Comparison of ENCODE assay signal across 8 cellular contexts in genomic region chr10:931326-932318, GRCh38. TPM values are rescaled to one million over a fixed set of nuclear protein-coding genes. Genes with fewer than 3 reads are reported as not detected.
DNase-seq lines count a peak whose midpoint lies in the region; ATAC-seq lines count a peak whose summit lies in the region.

Gene LARP4B (minus strand): TSS chr10:931705. CDS start chr10:885721, 45,984 bp downstream.

- CTCF ChIA-PET in activated CD8-positive, alpha-beta memory T cell treated with anti-CD3 and anti-CD28 coated beads for 36 hours (lab: Charles Lee) = interaction anchor here (0.8 kb wide), 1 partner anchor 121 kb away, joined by 3 read pairs; no protein-coding TSS in a partner anchor

- DNase-seq in COLO829 (ENCODE audit: low spot score) = peak; percentile 84
- peak; percentile 97 for DNase-seq in HT1080 (ENCODE audit: low read depth)
- peak; percentile 93 to 98 for DNase-seq in NOMO-1 (lab: John Stamatoyannopoulos, UW; ENCODE audit: unreplicated experiment in 2 of 2)
- peak; percentile 94 for DNase-seq in effector CD8-positive, alpha-beta T cell (lab: John Stamatoyannopoulos, UW)
- DNase-seq in lung microvascular endothelial cell (ENCODE audit: low read depth in 2 of 2) = peak; percentile 99
- DNase-seq in stimulated activated CD4-positive, alpha-beta T cell treated with anti-CD3 and anti-CD28 coated beads, TNF-alpha, amount 100 ng/mL, for 4 hours (ENCODE audit: low read depth in 3 of 3) = peak; percentile 91 to 94 (median 93)

- POLR2A ChIA-PET in activated CD8-positive, alpha-beta memory T cell treated with anti-CD3 and anti-CD28 coated beads for 36 hours (lab: Charles Lee) = interaction anchor here (0.6 to 1.0 kb wide), 3 partner anchors 14 to 117 kb away, joined by 3 to 9 read pairs (median 6); partner anchors contain the start of gene IDI1

- ATAC-seq in GM21367 (IDR thresholded peaks at IDR 0.05; ENCODE audit: unreplicated experiment) = peak; percentile 86

RNA-seq across cellular contexts. Expression of gene LARP4B, which starts in this region (rescaled TPM):
- total RNA-seq in HT1080 (2014; rRNA removed; shearing (Covaris generic)) = 49.5 and 62.7 TPM in 2 replicates
- polyA plus RNA-seq in HT1080 (2015; cell fraction: cytosol; rRNA removed) = 40.0 and 48.9 TPM in 2 replicates
- 93.5 and 104 TPM in 2 replicates for polyA plus RNA-seq in HT1080 (2015; cell fraction: nucleus; rRNA removed)
- total RNA-seq in activated CD8-positive, alpha-beta memory T cell treated with anti-CD3 and anti-CD28 coated beads for 36 hours = 100 to 1,000 TPM; 127 to 137 TPM
- total RNA-seq in lung microvascular endothelial cell = 17.4 and 23.2 TPM in 2 replicates

Comparison
In these comparisons a context has a peak if more than half of its experiments do, and no peak if none do; other contexts are left out.
1. Peak in every context shown above with its lines: DNase-seq and ATAC-seq.